21 cellular contexts compared by ENCODE assay signal in the genomic region with DNA sequence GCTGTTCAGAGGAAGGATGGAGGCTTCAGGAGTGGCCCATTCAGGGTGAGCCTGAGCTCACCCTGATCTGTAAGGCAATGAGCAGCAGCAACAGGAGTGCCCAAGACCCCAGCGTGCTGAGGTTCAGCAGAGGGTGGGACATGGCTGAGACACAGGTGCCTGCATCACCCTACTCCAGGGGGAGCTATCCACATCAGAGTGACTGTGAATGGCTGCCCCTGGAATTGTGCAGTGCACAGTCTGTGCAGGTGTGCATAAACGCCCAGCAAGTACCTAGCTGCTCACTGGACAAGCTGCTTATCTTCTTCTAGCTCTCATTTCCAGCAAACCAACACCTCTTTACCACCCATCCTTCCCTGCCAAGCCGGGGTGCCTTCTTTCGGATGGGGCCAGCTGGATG.
"Had no signal": no experiment of that assay in that cellular context is flagged by ENCODE, and none has a peak within 500 bp of the region (broad histone marks: within the 10 kb centered on the region; RNA-seq: fewer than 3 reads in every experiment).

No MANE protein-coding gene starts in this region.

- DNase-seq: activated CD4-positive, alpha-beta T cell treated with anti-CD3 and anti-CD28 coated beads for 4 hours; activated CD4-positive, alpha-beta T cell treated with anti-CD3 and anti-CD28 coated beads, Interleukin-2, amount 50 U/mL, for 4 hours; activated naive CD4-positive, alpha-beta T cell treated with anti-CD3 and anti-CD28 coated beads for 36 hours; activated naive CD8-positive, alpha-beta T cell treated with anti-CD3 and anti-CD28 coated beads for 36 hours; activated T-cell treated with anti-CD3 and anti-CD28 coated beads for 4 hours; activated T-cell treated with anti-CD3 and anti-CD28 coated beads, Interleukin-2, amount 50 U/mL, for 72 hours; adrenal gland; brain microvascular endothelial cell; cortex of kidney; effector memory CD8-positive, alpha-beta T cell; foreskin fibroblast; hippocampal formation; kidney; left colon; midbrain; right cardiac atrium; spleen; stimulated activated naive CD4-positive, alpha-beta T cell treated with Interleukin-2 at 50 U/mL for 16 hours; transverse colon had no signal

- H3K27me3 ChIP-seq: adrenal gland, brain microvascular endothelial cell had no signal

- H3K4me3 ChIP-seq: adrenal gland, spleen, transverse colon had no signal

- H3K36me3 ChIP-seq: adrenal gland, brain microvascular endothelial cell, spleen, transverse colon had no signal

- H3K4me1 ChIP-seq: adrenal gland, spleen, transverse colon had no signal

- ATAC-seq: activated T-cell treated with anti-CD3 and anti-CD28 coated beads, Interleukin-2, amount 50 U/mL, for 72 hours; effector memory CD8-positive, alpha-beta T cell; esophagus mucosa; left colon; naive thymus-derived CD8-positive, alpha-beta T cell; right cardiac atrium had no signal

- H3K27ac ChIP-seq: adrenal gland, brain microvascular endothelial cell, spleen, transverse colon had no signal

- H3K9me3 ChIP-seq: adrenal gland, spleen, transverse colon had no signal
